In the genomic region with DNA sequence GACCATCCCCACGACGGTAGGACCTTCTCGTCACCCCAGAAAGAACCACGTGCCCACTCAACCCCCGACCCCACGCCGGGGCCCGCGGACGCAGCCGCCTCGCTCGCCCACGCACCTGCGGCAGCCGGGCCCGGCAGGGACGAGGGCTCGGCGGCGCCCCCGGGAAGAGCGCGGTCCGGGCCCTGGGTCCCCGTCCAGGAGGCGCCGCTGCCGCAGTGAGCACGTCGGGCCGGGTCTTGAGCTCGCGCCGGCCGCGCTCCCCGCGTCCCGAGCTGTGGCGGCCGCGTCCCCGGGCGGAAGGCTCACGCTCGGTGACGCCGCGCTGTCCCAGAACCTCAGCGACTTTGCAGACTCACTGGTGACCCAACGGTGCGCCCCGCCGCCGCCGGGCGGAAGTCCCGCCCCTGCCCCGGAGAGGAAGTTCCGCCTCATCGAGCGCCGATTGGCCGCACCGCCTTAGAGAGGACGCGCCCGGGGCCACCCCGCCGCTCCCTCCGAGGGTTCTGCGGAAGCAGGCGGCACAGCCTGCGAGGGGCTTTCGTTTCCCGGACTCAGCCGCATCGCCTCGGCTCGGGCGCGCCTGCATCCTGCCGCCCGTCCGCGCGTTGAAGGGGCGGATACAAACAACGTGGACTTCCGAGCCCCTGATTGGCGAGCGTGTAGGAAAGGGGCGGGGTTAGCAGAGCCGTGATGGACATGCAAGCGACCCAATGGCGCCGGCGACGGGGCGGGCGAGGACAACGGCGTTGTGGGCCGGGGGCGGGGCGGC, we compare ENCODE assay signal across 8 cellular contexts. TPM values are rescaled to one million over a fixed set of nuclear protein-coding genes. Genes with fewer than 3 reads are reported as not detected.
DNase-seq lines count a peak whose midpoint lies in the region; ATAC-seq and TF ChIP-seq lines count a peak whose summit lies in the region.

No MANE protein-coding gene starts in this region.

- peak overlapping the region; percentile 82 for H3K4me3 ChIP-seq in kidney epithelial cell (ENCODE audit: low read depth, low read length)

- peaks cover 6% of the 10 kb centered on the region for H3K27me3 ChIP-seq in kidney epithelial cell (ENCODE audit: control insufficient read depth, insufficient read depth, low read length)

- ATAC-seq in GM19043 (IDR thresholded peaks at IDR 0.05; ENCODE audit: low read depth, unreplicated experiment), result peak; percentile 63
- ATAC-seq in HG03342 (IDR thresholded peaks at IDR 0.05; ENCODE audit: unreplicated experiment), result peak; percentile 66

- H3K36me3 ChIP-seq in kidney epithelial cell (ENCODE audit: control insufficient read depth, insufficient read depth, low read length), result no peaks in the 10 kb centered on the region

- DNase-seq in AG20443 (ENCODE audit: low spot score) (peak; percentile 94), NCI-H446 (lab: John Stamatoyannopoulos, UW) (peak; percentile 94), cerebellar cortex (ENCODE audit: low spot score) (peak; percentile 97), kidney epithelial cell (ENCODE audit: low read depth) (no peak)
- peak; percentile 99 for DNase-seq in activated CD4-positive, CD25-positive, alpha-beta regulatory T cell treated with anti-CD3 and anti-CD28 coated beads, Interleukin-2, amount 50 U/mL, for 72 hours
- peak; percentile 98 for DNase-seq in stimulated activated CD4-positive, alpha-beta T cell treated with anti-CD3 and anti-CD28 coated beads, Interleukin-15, amount 100 ng/mL, for 1 hour (ENCODE audit: low read depth in 1 of 2, low spot score in 1 of 2)

- no peak for TF ChIP-seq CTCF in kidney epithelial cell (IDR thresholded peaks at IDR 0.05; ENCODE audit: insufficient read depth, low read length, poor library complexity, severe bottlenecking)

RNA-seq across cellular contexts. Expression of a gene that starts 0.8 kb away (rescaled TPM):
- total RNA-seq in kidney epithelial cell, result 16.5 and 26.9 TPM in 2 replicates

RNA-seq across cellular contexts. Expression of a gene that starts 19.3 kb away (rescaled TPM):
- 54.9 and 63.1 TPM in 2 replicates for total RNA-seq in kidney epithelial cell

RNA-seq across cellular contexts. Expression of a gene that starts 22.3 kb away (rescaled TPM):
- total RNA-seq in kidney epithelial cell, result 0.46 and 2.3 TPM in 2 replicates

RNA-seq across cellular contexts. Expression of a gene that starts 28.9 kb away (rescaled TPM):
- not detected in 2 replicates for total RNA-seq in kidney epithelial cell

RNA-seq across cellular contexts. Expression of a gene that starts 41.7 kb away (rescaled TPM):
- 0.08 TPM in 1 of 2 replicates, not detected in the other for total RNA-seq in kidney epithelial cell
